ENCODE assay signal across 10 cellular contexts in the genomic region with DNA sequence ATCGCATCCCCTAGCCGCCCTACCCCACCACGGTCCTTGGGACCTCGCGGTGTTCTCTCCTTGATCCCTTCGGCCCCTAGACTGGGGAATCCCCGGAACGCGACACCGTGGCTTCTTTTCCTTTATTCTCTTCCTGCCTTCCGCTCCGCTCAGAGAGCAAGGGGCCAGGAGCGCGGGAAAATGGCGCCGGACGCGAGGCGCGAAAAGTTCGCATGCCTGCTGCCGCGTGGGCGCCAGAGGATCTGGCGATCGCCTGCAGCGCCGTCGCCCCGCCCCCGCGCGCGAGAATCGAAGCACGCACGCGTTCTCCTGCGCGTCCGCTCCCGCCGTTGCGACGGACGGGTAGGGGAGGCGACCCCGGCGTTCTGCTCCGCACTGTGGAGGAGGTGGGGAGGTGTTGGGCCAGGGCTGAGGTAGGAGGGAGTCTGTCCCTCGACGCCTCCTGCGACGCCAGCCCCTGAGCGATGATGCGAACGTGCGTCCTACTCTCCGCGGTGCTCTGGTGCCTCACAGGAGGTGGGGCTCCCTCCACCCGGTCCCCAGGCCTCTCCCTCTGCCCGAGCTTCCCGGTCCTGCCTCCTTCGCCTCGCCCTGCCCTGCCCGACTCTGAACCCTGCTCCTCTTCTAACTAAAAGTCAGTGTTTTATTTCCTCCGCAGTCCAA. TPM values are rescaled to one million over a fixed set of nuclear protein-coding genes. Genes with fewer than 3 reads are reported as not detected.
DNase-seq lines count a peak whose midpoint lies in the region; ATAC-seq lines count a peak whose summit lies in the region.
"Had no signal": no experiment of that assay in that cellular context is flagged by ENCODE, and none has a peak within 500 bp of the region (broad histone marks: within the 10 kb centered on the region; RNA-seq: fewer than 3 reads in every experiment).

A gene with protein sequence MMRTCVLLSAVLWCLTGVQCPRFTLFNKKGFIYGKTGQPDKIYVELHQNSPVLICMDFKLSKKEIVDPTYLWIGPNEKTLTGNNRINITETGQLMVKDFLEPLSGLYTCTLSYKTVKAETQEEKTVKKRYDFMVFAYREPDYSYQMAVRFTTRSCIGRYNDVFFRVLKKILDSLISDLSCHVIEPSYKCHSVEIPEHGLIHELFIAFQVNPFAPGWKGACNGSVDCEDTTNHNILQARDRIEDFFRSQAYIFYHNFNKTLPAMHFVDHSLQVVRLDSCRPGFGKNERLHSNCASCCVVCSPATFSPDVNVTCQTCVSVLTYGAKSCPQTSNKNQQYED (plus strand): TSS at position 312 of the 663 bp plus-strand sequence. CDS start 153 bp downstream, at position 465.

- intact Hi-C loops in activated CD4-positive, alpha-beta T cell treated with anti-CD3 and anti-CD28 coated beads, Interleukin-2, amount 10 ng/mL, durations not matched to agents 24 days and 14 days (cut with micrococcal nuclease), result loop anchor here (1.0 to 5.0 kb wide), 5 partner anchors 58 to 181 kb away; partner anchors contain the start of gene PGAP3

- peak; percentile 5 for ATAC-seq in GM19397 (IDR thresholded peaks at IDR 0.05; ENCODE audit: unreplicated experiment)
- no peak for ATAC-seq in HG03159 (IDR thresholded peaks at IDR 0.05; ENCODE audit: unreplicated experiment)

- H3K9me3 ChIP-seq in duodenal mucosa (ENCODE audit: control insufficient read depth in 1 of 2, low read length in 2 of 2), result no peaks in the 10 kb centered on the region

- H3K9ac ChIP-seq in duodenal mucosa (ENCODE audit: low read depth in 1 of 2, low read length in 2 of 2), result no peak within 1 kb of the TSS

- H3K4me3 Mint-ChIP-seq in activated CD4-positive, alpha-beta T cell treated with anti-CD3 and anti-CD28 coated beads, Interleukin-2, amount 10 ng/mL, durations not matched to agents 24 days and 14 days, result peak within 1 kb of the TSS; percentile 65

- peak within 1 kb of the TSS; percentile 94 for H3K27ac Mint-ChIP-seq in activated CD4-positive, alpha-beta T cell treated with anti-CD3 and anti-CD28 coated beads, Interleukin-2, amount 10 ng/mL, durations not matched to agents 24 days and 14 days

- peaks cover 41% of the 10 kb centered on the region for H3K4me1 Mint-ChIP-seq in activated CD4-positive, alpha-beta T cell treated with anti-CD3 and anti-CD28 coated beads, Interleukin-2, amount 10 ng/mL, durations not matched to agents 24 days and 14 days

- no peaks in the 10 kb centered on the region for H3K9me3 Mint-ChIP-seq in activated CD4-positive, alpha-beta T cell treated with anti-CD3 and anti-CD28 coated beads, Interleukin-2, amount 10 ng/mL, durations not matched to agents 24 days and 14 days

- H3K36me3 ChIP-seq in duodenal mucosa (ENCODE audit: control insufficient read depth in 1 of 2, insufficient read depth in 2 of 2, low read length in 2 of 2), result no peaks in the 10 kb centered on the region

- peaks cover 8% of the 10 kb centered on the region for H3K27me3 Mint-ChIP-seq in activated CD4-positive, alpha-beta T cell treated with anti-CD3 and anti-CD28 coated beads, Interleukin-2, amount 10 ng/mL, durations not matched to agents 24 days and 14 days

- H3K27me3 ChIP-seq in duodenal mucosa (ENCODE audit: control insufficient read depth in 1 of 2, insufficient read depth in 2 of 2, low read length in 2 of 2), result peaks cover 22 to 30% of the 10 kb centered on the region in 2 donors

- peak within 1 kb of the TSS; percentile 38 to 54 for H3K4me3 ChIP-seq in duodenal mucosa (ENCODE audit: low read depth in 1 of 2, low read length in 2 of 2)

- H3K4me1 ChIP-seq in duodenal mucosa (ENCODE audit: control insufficient read depth in 1 of 2, insufficient read depth in 2 of 2, low read length in 2 of 2), result peaks cover 4 to 10% of the 10 kb centered on the region in 2 donors

- H3K27ac ChIP-seq in duodenal mucosa (ENCODE audit: low read depth, low read length), result no peak within 1 kb of the TSS

- H3K36me3 Mint-ChIP-seq in activated CD4-positive, alpha-beta T cell treated with anti-CD3 and anti-CD28 coated beads, Interleukin-2, amount 10 ng/mL, durations not matched to agents 24 days and 14 days (ENCODE audit: low read depth), result no peaks in the 10 kb centered on the region

- DNase-seq in activated CD4-positive, alpha-beta T cell treated with anti-CD3 and anti-CD28 coated beads, Interleukin-2, amount 10 ng/mL, durations not matched to agents 24 days and 14 days, result peak; percentile 76
- DNase-seq in stimulated activated CD8-positive, alpha-beta memory T cell treated with anti-CD3 and anti-CD28 coated beads, Interleukin-15, amount 100 ng/mL, for 24 hours (ENCODE audit: low read depth), result peak; percentile 12
- DNase-seq in NCI-H1092 treated with DMSO at 0.1 percent for 48 hours (lab: John Stamatoyannopoulos, UW) (no peak), NCI-H1105 treated with DMSO at 0.1 percent for 48 hours (lab: John Stamatoyannopoulos, UW) (no peak), GM19238 (ENCODE audit: insufficient read length, low spot score) (no peak)
- DNase-seq: GF-D8 had no signal

RNA-seq across cellular contexts. Expression of the gene that starts here (rescaled TPM):
- not detected in 2 replicates for total RNA-seq in activated CD4-positive, alpha-beta T cell treated with anti-CD3 and anti-CD28 coated beads, Interleukin-2, amount 10 ng/mL, durations not matched to agents 24 days and 14 days
- total RNA-seq: temporal lobe had no signal

Comparison
In these comparisons a context has a peak if more than half of its experiments do, and no peak if none do; other contexts are left out.
1. Peak in DNase-seq in activated CD4-positive, alpha-beta T cell treated with anti-CD3 and anti-CD28 coated beads, Interleukin-2, amount 10 ng/mL, durations not matched to agents 24 days and 14 days; RNA of the gene not detected or under 1 TPM.